Comparison of ENCODE assay signal across 8 cellular contexts in genomic region chr19:46115396-46116109, GRCh38. TPM values are rescaled to one million over a fixed set of nuclear protein-coding genes. Genes with fewer than 3 reads are reported as not detected.
A peak's percentile ranks its signal among the peaks of the same experiment; 100 is the strongest.
DNase-seq lines count a peak whose midpoint lies in the region; ATAC-seq lines count a peak whose summit lies in the region.

No MANE protein-coding gene starts in this region.

- intact Hi-C loops in activated T-helper 2 cell treated with anti-CD3 and anti-CD28 coated beads, Interferon-gamma antibody, Interleukin-2, Interleukin-4, amounts not matched to agents 10 μg/mL and 5 μg/mL and 100 μg/mL, durations not matched to agents 14 hours and 24 hours and 36 hours (cut with micrococcal nuclease), result loop anchor here (1.0 to 2.0 kb wide), 2 partner anchors 69 to 148 kb away; no protein-coding TSS in a partner anchor

- DNase-seq in GM04504 (ENCODE audit: low read depth), result peak; percentile 30
- peak; percentile 14 for DNase-seq in activated T-helper 2 cell treated with anti-CD3 and anti-CD28 coated beads, Interferon-gamma antibody, Interleukin-2, Interleukin-4, amounts not matched to agents 10 μg/mL and 5 μg/mL and 100 μg/mL, durations not matched to agents 14 hours and 24 hours and 36 hours (ENCODE audit: low spot score)
- peak; percentile 80 for DNase-seq in myocyte (ENCODE audit: low read depth)
- DNase-seq in SK-N-DZ (ENCODE audit: low spot score), result no peak
- no peak for DNase-seq in HT-29 (ENCODE audit: low spot score)
- DNase-seq in 8988T, result no peak

- H3K36me3 Mint-ChIP-seq in activated T-helper 2 cell treated with anti-CD3 and anti-CD28 coated beads, Interferon-gamma antibody, Interleukin-2, Interleukin-4, amounts not matched to agents 10 μg/mL and 5 μg/mL and 100 μg/mL, durations not matched to agents 14 hours and 24 hours and 36 hours (ENCODE audit: low read depth), result no peaks in the 10 kb centered on the region

- ATAC-seq in HG03565 (IDR thresholded peaks at IDR 0.05; ENCODE audit: unreplicated experiment), result peak; percentile 61
- ATAC-seq in GM18520 (IDR thresholded peaks at IDR 0.05; ENCODE audit: unreplicated experiment), result no peak

- peak overlapping the region; percentile 3 for H3K27ac Mint-ChIP-seq in activated T-helper 2 cell treated with anti-CD3 and anti-CD28 coated beads, Interferon-gamma antibody, Interleukin-2, Interleukin-4, amounts not matched to agents 10 μg/mL and 5 μg/mL and 100 μg/mL, durations not matched to agents 14 hours and 24 hours and 36 hours

- peaks cover 22% of the 10 kb centered on the region for H3K27me3 Mint-ChIP-seq in activated T-helper 2 cell treated with anti-CD3 and anti-CD28 coated beads, Interferon-gamma antibody, Interleukin-2, Interleukin-4, amounts not matched to agents 10 μg/mL and 5 μg/mL and 100 μg/mL, durations not matched to agents 14 hours and 24 hours and 36 hours (ENCODE audit: low read depth)

- no peak overlapping the region for H3K4me3 Mint-ChIP-seq in activated T-helper 2 cell treated with anti-CD3 and anti-CD28 coated beads, Interferon-gamma antibody, Interleukin-2, Interleukin-4, amounts not matched to agents 10 μg/mL and 5 μg/mL and 100 μg/mL, durations not matched to agents 14 hours and 24 hours and 36 hours (ENCODE audit: low read depth)

- no peaks in the 10 kb centered on the region for H3K9me3 Mint-ChIP-seq in activated T-helper 2 cell treated with anti-CD3 and anti-CD28 coated beads, Interferon-gamma antibody, Interleukin-2, Interleukin-4, amounts not matched to agents 10 μg/mL and 5 μg/mL and 100 μg/mL, durations not matched to agents 14 hours and 24 hours and 36 hours

- peaks cover 24% of the 10 kb centered on the region for H3K4me1 Mint-ChIP-seq in activated T-helper 2 cell treated with anti-CD3 and anti-CD28 coated beads, Interferon-gamma antibody, Interleukin-2, Interleukin-4, amounts not matched to agents 10 μg/mL and 5 μg/mL and 100 μg/mL, durations not matched to agents 14 hours and 24 hours and 36 hours (ENCODE audit: low read depth)

RNA-seq across cellular contexts. Expression of gene IGFL3, which starts 8.9 kb away (rescaled TPM):
- not detected in 2 replicates for total RNA-seq in activated T-helper 2 cell treated with anti-CD3 and anti-CD28 coated beads, Interferon-gamma antibody, Interleukin-2, Interleukin-4, amounts not matched to agents 10 μg/mL and 5 μg/mL and 100 μg/mL, durations not matched to agents 14 hours and 24 hours and 36 hours
- total RNA-seq in myocyte, result not detected in 2 replicates
- 0.21 TPM for polyA plus RNA-seq in myocyte (2012)
- not detected in 2 replicates for polyA plus RNA-seq in SK-N-DZ (2014; cell fraction: cytosol; rRNA removed)
- polyA plus RNA-seq in SK-N-DZ (2014; cell fraction: nucleus; rRNA removed), result not detected in 2 replicates
- not detected in 2 replicates for total RNA-seq in HT-29 (2014; rRNA removed; shearing (Covaris generic))

RNA-seq across cellular contexts. Expression of gene IGFL2, which starts 32.5 kb away (rescaled TPM):
- total RNA-seq in activated T-helper 2 cell treated with anti-CD3 and anti-CD28 coated beads, Interferon-gamma antibody, Interleukin-2, Interleukin-4, amounts not matched to agents 10 μg/mL and 5 μg/mL and 100 μg/mL, durations not matched to agents 14 hours and 24 hours and 36 hours, result 0.46 TPM in 1 of 2 replicates, not detected in the other
- total RNA-seq in myocyte, result not detected in 2 replicates
- 0.43 TPM for polyA plus RNA-seq in myocyte (2012)
- polyA plus RNA-seq in SK-N-DZ (2014; cell fraction: cytosol; rRNA removed), result not detected in 2 replicates
- polyA plus RNA-seq in SK-N-DZ (2014; cell fraction: nucleus; rRNA removed), result not detected in 2 replicates
- total RNA-seq in HT-29 (2014; rRNA removed; shearing (Covaris generic)), result 1.1 and 1.6 TPM in 2 replicates

Comparison
In these comparisons a context has a peak if more than half of its experiments do, and no peak if none do; other contexts are left out.
1. DNase-seq: peak in GM04504 (single experiment), activated T-helper 2 cell treated with anti-CD3 and anti-CD28 coated beads, Interferon-gamma antibody, Interleukin-2, Interleukin-4, amounts not matched to agents 10 μg/mL and 5 μg/mL and 100 μg/mL, durations not matched to agents 14 hours and 24 hours and 36 hours (single experiment) and myocyte (single experiment); none in SK-N-DZ (single experiment), HT-29 (single experiment) and 8988T (single experiment).